11 cellular contexts compared by ENCODE assay signal in the genomic region with DNA sequence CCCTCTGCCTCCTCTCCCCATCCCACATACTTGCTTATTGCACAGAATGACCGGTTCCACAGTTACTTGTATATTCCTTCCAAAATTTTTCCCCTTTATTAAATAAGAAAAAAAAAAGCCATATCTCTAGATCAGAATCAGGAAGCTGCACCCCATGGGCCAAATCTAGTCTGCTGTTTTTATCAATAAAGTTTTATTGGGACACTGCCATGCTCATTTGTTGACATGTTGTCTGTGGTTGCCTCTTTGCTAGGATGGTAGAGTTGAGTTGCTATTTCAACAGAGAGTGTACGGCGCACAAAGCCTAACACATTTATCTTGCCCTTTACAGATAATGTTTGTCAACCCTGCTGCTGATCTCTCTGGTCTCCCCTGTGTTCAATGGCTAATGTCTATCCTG. TPM values are rescaled to one million over a fixed set of nuclear protein-coding genes. Genes with fewer than 3 reads are reported as not detected.
"Had no signal": no experiment of that assay in that cellular context is flagged by ENCODE, and none has a peak within 500 bp of the region (broad histone marks: within the 10 kb centered on the region; RNA-seq: fewer than 3 reads in every experiment).

No MANE protein-coding gene starts in this region.

- H3K4me3 ChIP-seq: GM23248, GM23338, HAP-1 had no signal

- H3K9me3 ChIP-seq: HAP-1 had no signal

- H3K4me2 ChIP-seq: GM23338 had no signal

- H3K4me1 ChIP-seq: HAP-1 had no signal

- ATAC-seq: GM23338, HCT116 had no signal

- H3K9ac ChIP-seq: GM23248 had no signal

- H2AFZ ChIP-seq: GM23248, GM23338 had no signal

- FAIRE-seq: H1, H54 had no signal

- H3K36me3 ChIP-seq: HAP-1 had no signal

- DNase-seq: GM23248, GOT3, H7, H9, HCEC 1CT, HFFc6 had no signal

- H3K27ac ChIP-seq: GM23248 had no signal

RNA-seq across cellular contexts. Expression of gene PIEZO2, which starts 15.8 kb away (rescaled TPM):
- total RNA-seq: HFFc6 had no signal
